8 cellular contexts compared by ENCODE assay signal in the genomic region with DNA sequence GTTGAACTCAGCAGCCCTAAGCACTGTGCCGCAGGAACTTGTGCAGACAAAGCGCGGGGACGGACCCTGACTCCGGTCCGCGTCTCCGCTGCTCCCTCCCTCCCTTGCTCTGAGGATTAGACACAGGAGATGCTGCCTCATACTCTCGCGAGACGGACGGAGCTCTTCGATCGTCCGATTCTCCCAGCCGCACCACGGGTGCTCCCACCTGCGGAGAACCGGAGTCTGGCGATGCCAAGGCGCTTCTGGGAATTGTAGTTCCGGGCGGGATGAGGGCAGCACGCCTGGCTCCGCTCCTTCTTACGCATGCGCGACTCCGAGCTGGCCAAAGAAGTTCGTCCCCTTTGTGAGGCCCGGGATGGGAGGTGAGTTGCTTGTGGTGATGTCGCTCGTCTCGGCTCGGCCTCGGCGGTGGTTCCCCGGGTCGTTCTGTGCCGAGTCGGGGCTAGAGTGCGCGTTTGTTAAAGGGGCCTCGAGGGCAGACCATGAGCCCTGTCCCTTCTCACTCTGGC. TPM values are rescaled to one million over a fixed set of nuclear protein-coding genes. Genes with fewer than 3 reads are reported as not detected.
A peak's percentile ranks its signal among the peaks of the same experiment; 100 is the strongest.
DNase-seq lines count a peak whose midpoint lies in the region; ATAC-seq and TF ChIP-seq lines count a peak whose summit lies in the region.
"Not testable (repeated sequence)": the region's sequence is repeated elsewhere in the genome, so short reads cannot be mapped to it uniquely, and the experiment has no call there.

A gene (plus strand): TSS at position 340 of the 512 bp plus-strand sequence. CDS start 578 bp downstream, outside the sequence.

- not testable (repeated sequence) for H3K4me1 ChIP-seq in BLaER1 treated with 17β-estradiol and CSF1 and Interleukin-3, amounts not matched to agents 10 nM and 100 nM; colonic mucosa

- not testable (repeated sequence) for TF ChIP-seq CTCF in colonic mucosa (IDR thresholded peaks at IDR 0.05)

- H4K20me1 ChIP-seq in BLaER1 treated with 17β-estradiol and CSF1 and Interleukin-3, amounts not matched to agents 10 nM and 100 nM, result not testable (repeated sequence)

- peak within 1 kb of the TSS; percentile 75 to 86 (median 79) for H3K9ac ChIP-seq in BLaER1 treated with 17β-estradiol and CSF1 and Interleukin-3, amounts not matched to agents 10 nM and 100 nM
- peak within 1 kb of the TSS; percentile 19 to 24 for H3K9ac ChIP-seq in colonic mucosa (ENCODE audit: low read depth in 2 of 2, low read length in 2 of 2)

- not testable (repeated sequence) for H3K27me3 ChIP-seq in BLaER1 treated with 17β-estradiol and CSF1 and Interleukin-3, amounts not matched to agents 10 nM and 100 nM; colonic mucosa

- peak within 1 kb of the TSS; percentile 39 to 59 (median 48) for H3K4me2 ChIP-seq in BLaER1 treated with 17β-estradiol and CSF1 and Interleukin-3, amounts not matched to agents 10 nM and 100 nM

- intact Hi-C loops in colonic mucosa (cut with DNase I), result not testable (repeated sequence)

- H3K27ac ChIP-seq in BLaER1 treated with 17β-estradiol and CSF1 and Interleukin-3, amounts not matched to agents 10 nM and 100 nM, result peak within 1 kb of the TSS in 10 of 11 experiments; percentile 56 to 82 (median 79); a peak in 19 of 22 replicates
- H3K27ac ChIP-seq in colonic mucosa, result not testable (repeated sequence)

- peaks cover 0 to 28% (median 19%) of the 10 kb centered on the region in 11 experiments; a peak in 20 of 22 replicates for H3K36me3 ChIP-seq in BLaER1 treated with 17β-estradiol and CSF1 and Interleukin-3, amounts not matched to agents 10 nM and 100 nM
- H3K36me3 ChIP-seq in colonic mucosa, result not testable (repeated sequence)

- DNase-seq in NCI-H526 (lab: John Stamatoyannopoulos, UW), result peak; percentile 98 to 99
- peak; percentile 90 to 97 for DNase-seq in activated CD4-positive, alpha-beta T cell treated with anti-CD3 and anti-CD28 coated beads for 4 hours
- DNase-seq in colonic mucosa, result peak; percentile 100
- DNase-seq in kidney glomerular epithelial cell (lab: John Stamatoyannopoulos, UW), result peak; percentile 97
- DNase-seq in stimulated activated CD4-positive, alpha-beta T cell treated with anti-CD3 and anti-CD28 coated beads, Interleukin-1b, Interleukin-23, amount 100 ng/mL, for 1 hour (ENCODE audit: low read depth in 2 of 2), result peak; percentile 85 to 90

- peaks cover 4 to 34% (median 27%) of the 10 kb centered on the region in 11 experiments; a peak in 21 of 22 replicates for H3K9me3 ChIP-seq in BLaER1 treated with 17β-estradiol and CSF1 and Interleukin-3, amounts not matched to agents 10 nM and 100 nM (replicated peaks in 1 of 11)
- not testable (repeated sequence) for H3K9me3 ChIP-seq in colonic mucosa

- ATAC-seq in GM19328 (IDR thresholded peaks at IDR 0.05; ENCODE audit: unreplicated experiment) (peak; percentile 97), HG03469 (IDR thresholded peaks at IDR 0.05; ENCODE audit: unreplicated experiment) (peak; percentile 92)

- peak within 1 kb of the TSS; percentile 55 to 73 (median 64) for H3K4me3 ChIP-seq in BLaER1 treated with 17β-estradiol and CSF1 and Interleukin-3, amounts not matched to agents 10 nM and 100 nM
- H3K4me3 ChIP-seq in colonic mucosa, result peak within 1 kb of the TSS; percentile 45

RNA-seq across cellular contexts. Expression of the gene that starts here (rescaled TPM):
- total RNA-seq in colonic mucosa, result 10 to 100 TPM; 10.9 to 11.3 TPM
